12 cellular contexts compared by ENCODE assay signal in genomic region chr10:10830316-10831061, GRCh38.
DNase-seq lines count a peak whose midpoint lies in the region; ATAC-seq and TF ChIP-seq lines count a peak whose summit lies in the region.
"Had no signal": no experiment of that assay in that cellular context is flagged by ENCODE, and none has a peak within 500 bp of the region (broad histone marks: within the 10 kb centered on the region; RNA-seq: fewer than 3 reads in every experiment).

No MANE protein-coding gene starts in this region.

- H3K27me3 ChIP-seq in lower lobe of right lung (ENCODE audit: low read depth) = no peaks in the 10 kb centered on the region
- no peaks in the 10 kb centered on the region for H3K27me3 ChIP-seq in tibial artery

- DNase-seq in LHCN-M2 (ENCODE audit: low read depth) (peak; percentile 95), dermis blood vessel endothelial cell (peak; percentile 94), lower lobe of right lung (no peak), tibial artery (no peak), globus pallidus (ENCODE audit: low spot score) (no peak)
- no peak for DNase-seq in stimulated activated CD4-positive, alpha-beta T cell treated with anti-CD3 and anti-CD28 coated beads, Interleukin-4, amount 100 ng/mL, for 24 hours
- DNase-seq: activated CD4-positive, alpha-beta T cell treated with anti-CD3 and anti-CD28 coated beads for 4 hours; GF-D8; MV-4-11; stimulated activated naive B cell treated with anti-CD40 and anti-IgM and Interleukin-4, amounts not matched to agents 10 μg/mL and 1 μg/mL and 100 μg/mL, for 72 hours had no signal

- H3K9me3 ChIP-seq in lower lobe of right lung (no peaks in the 10 kb centered on the region), tibial artery (no peaks in the 10 kb centered on the region)

- TF ChIP-seq CTCF in lower lobe of right lung (IDR thresholded peaks at IDR 0.05) (no peak), tibial artery (IDR thresholded peaks at IDR 0.05) (no peak)

- peaks cover 15% of the 10 kb centered on the region for H3K4me1 ChIP-seq in lower lobe of right lung
- H3K4me1 ChIP-seq in tibial artery = peaks cover 0 to 38% (median 8%) of the 10 kb centered on the region in 4 donors

- intact Hi-C loops in lower lobe of right lung (cut with DNase I) (no loop called here), tibial artery (cut with DNase I; ENCODE audit: low total_unique reads) (no loop called here)

- H3K27ac ChIP-seq in lower lobe of right lung (peak overlapping the region; percentile 87), tibial artery (peak overlapping the region; percentile 83 to 87)

- ATAC-seq in lower lobe of right lung (peak; percentile 69 to 71), GM21737 (IDR thresholded peaks at IDR 0.05; ENCODE audit: unreplicated experiment) (no peak), HG03460 (IDR thresholded peaks at IDR 0.05; ENCODE audit: unreplicated experiment) (no peak)
- ATAC-seq: stimulated activated naive B cell treated with anti-CD40 and anti-IgM and Interleukin-4, amounts not matched to agents 10 μg/mL and 1 μg/mL and 100 μg/mL, for 72 hours had no signal

- no peak overlapping the region for H3K4me3 ChIP-seq in lower lobe of right lung
- peak overlapping the region in 1 of 2 donors; percentile 12 for H3K4me3 ChIP-seq in tibial artery

- H3K36me3 ChIP-seq in lower lobe of right lung = no peaks in the 10 kb centered on the region
- no peaks in the 10 kb centered on the region for H3K36me3 ChIP-seq in tibial artery

Comparison
In these comparisons a context has a peak if more than half of its experiments do, and no peak if none do; other contexts are left out.
1. DNase-seq: peak in LHCN-M2 (single experiment) and dermis blood vessel endothelial cell (single experiment); none in lower lobe of right lung (single experiment), tibial artery (0 of 2), globus pallidus (single experiment) and stimulated activated CD4-positive, alpha-beta T cell treated with anti-CD3 and anti-CD28 coated beads, Interleukin-4, amount 100 ng/mL, for 24 hours (single experiment).
2. ATAC-seq: peak in lower lobe of right lung (2 of 2); none in GM21737 (single experiment) and HG03460 (single experiment).